8 cellular contexts compared by ENCODE assay signal in genomic region chrX:12984629-12985303, GRCh38. TPM values are rescaled to one million over a fixed set of nuclear protein-coding genes. Genes with fewer than 3 reads are reported as not detected.
DNase-seq lines count a peak whose midpoint lies in the region; ATAC-seq and TF ChIP-seq lines count a peak whose summit lies in the region.

No MANE protein-coding gene starts in this region.

- ATAC-seq in HG02884 (IDR thresholded peaks at IDR 0.05; ENCODE audit: unreplicated experiment), result peak; percentile 68
- ATAC-seq in activated T-helper 17 cell treated with anti-CD3 and anti-CD28 coated beads, Interleukin-2, amount 50 U/mL, for 72 hours (replicated peaks), result peak; percentile 84
- no peak for ATAC-seq in upper lobe of right lung

- peaks cover 7% of the 10 kb centered on the region for H3K36me3 Mint-ChIP-seq in activated T-helper 17 cell treated with anti-CD3 and anti-CD28 coated beads, Interleukin-2, amount 50 U/mL, for 72 hours (ENCODE audit: low read depth)

- H3K27me3 Mint-ChIP-seq in activated T-helper 17 cell treated with anti-CD3 and anti-CD28 coated beads, Interleukin-2, amount 50 U/mL, for 72 hours, result no peaks in the 10 kb centered on the region

- TF ChIP-seq CTCF in upper lobe of right lung (IDR thresholded peaks at IDR 0.05), result no peak

- no peak overlapping the region for H3K27ac ChIP-seq in upper lobe of right lung

- no peaks in the 10 kb centered on the region for H3K27me3 ChIP-seq in upper lobe of right lung

- no peaks in the 10 kb centered on the region for H3K9me3 Mint-ChIP-seq in activated T-helper 17 cell treated with anti-CD3 and anti-CD28 coated beads, Interleukin-2, amount 50 U/mL, for 72 hours

- no peaks in the 10 kb centered on the region for H3K36me3 ChIP-seq in upper lobe of right lung

- H3K4me3 ChIP-seq in upper lobe of right lung, result no peak overlapping the region

- peak overlapping the region; percentile 96 for H3K27ac Mint-ChIP-seq in activated T-helper 17 cell treated with anti-CD3 and anti-CD28 coated beads, Interleukin-2, amount 50 U/mL, for 72 hours

- intact Hi-C loops in upper lobe of right lung (cut with DNase I), result no loop called here

- H3K9me3 ChIP-seq in upper lobe of right lung, result no peaks in the 10 kb centered on the region

- DNase-seq in SIG-M5 treated with dmso at 0.1 percent for 504 hours (lab: John Stamatoyannopoulos, UW; ENCODE audit: unreplicated experiment) (peak; percentile 65), SIG-M5 (lab: John Stamatoyannopoulos, UW) (no peak), NCI-H2171 (lab: John Stamatoyannopoulos, UW) (peak; percentile 18), myocyte (ENCODE audit: low read depth) (peak; percentile 95), upper lobe of right lung (no peak), NCI-H128 (lab: John Stamatoyannopoulos, UW; ENCODE audit: unreplicated experiment) (no peak)

- H3K4me3 Mint-ChIP-seq in activated T-helper 17 cell treated with anti-CD3 and anti-CD28 coated beads, Interleukin-2, amount 50 U/mL, for 72 hours, result peak overlapping the region; percentile 79

- H3K4me1 Mint-ChIP-seq in activated T-helper 17 cell treated with anti-CD3 and anti-CD28 coated beads, Interleukin-2, amount 50 U/mL, for 72 hours, result peaks cover 31% of the 10 kb centered on the region

- H3K4me1 ChIP-seq in upper lobe of right lung, result peaks cover 7% of the 10 kb centered on the region

RNA-seq across cellular contexts. Expression of gene TMSB4X, which starts 9.9 kb away (rescaled TPM):
- total RNA-seq in activated T-helper 17 cell treated with anti-CD3 and anti-CD28 coated beads, Interleukin-2, amount 50 U/mL, for 72 hours, result 1,000 to 10,000 TPM; 6,631 to 7,873 TPM
- total RNA-seq in myocyte (2,306 and 4,478 TPM in 2 replicates), upper lobe of right lung (4,663 TPM)
- 5,381 TPM for polyA plus RNA-seq in myocyte (2012)

RNA-seq across cellular contexts. Expression of gene FAM9C, which starts 59.7 kb away (rescaled TPM):
- total RNA-seq in activated T-helper 17 cell treated with anti-CD3 and anti-CD28 coated beads, Interleukin-2, amount 50 U/mL, for 72 hours, result under 1 TPM in 1 of 2 donors, not detected in 1; 0.21 TPM
- total RNA-seq in myocyte (0.40 and 6.3 TPM in 2 replicates), upper lobe of right lung (not detected)
- polyA plus RNA-seq in myocyte (2012), result 0.04 TPM

Comparison
In these comparisons a context has a peak if more than half of its experiments do, and no peak if none do; other contexts are left out.
1. DNase-seq: peak in SIG-M5 treated with dmso at 0.1 percent for 504 hours (single experiment), NCI-H2171 (single experiment) and myocyte (single experiment); none in SIG-M5 (single experiment), upper lobe of right lung (single experiment) and NCI-H128 (single experiment).